In genomic region chrX:72073614-72074013, GRCh38 we compare ENCODE assay signal across 9 cellular contexts. TPM values are rescaled to one million over a fixed set of nuclear protein-coding genes. Genes with fewer than 3 reads are reported as not detected.
"Had no signal": no experiment of that assay in that cellular context is flagged by ENCODE, and none has a peak within 500 bp of the region (broad histone marks: within the 10 kb centered on the region; RNA-seq: fewer than 3 reads in every experiment).

No MANE protein-coding gene starts in this region.

- H3K27ac ChIP-seq: GM23248, HL-60 had no signal

- H2AFZ ChIP-seq: GM23248 had no signal

- H3K9me3 ChIP-seq: HAP-1 had no signal

- H3K36me3 ChIP-seq: HAP-1 had no signal

- H3K9ac ChIP-seq: GM23248 had no signal

- H3K4me3 ChIP-seq: GM23248, HAP-1 had no signal

- DNase-seq: GM23248, GOT3, H7, HFFc6 had no signal

- ATAC-seq: HCT116, HepG2 had no signal

RNA-seq across cellular contexts. Expression of gene RTL5, which starts 58.1 kb away (rescaled TPM):
- polyA plus RNA-seq: HepG2, IgD-negative memory B cell had no signal
